21 cellular contexts compared by ENCODE assay signal in the genomic region with DNA sequence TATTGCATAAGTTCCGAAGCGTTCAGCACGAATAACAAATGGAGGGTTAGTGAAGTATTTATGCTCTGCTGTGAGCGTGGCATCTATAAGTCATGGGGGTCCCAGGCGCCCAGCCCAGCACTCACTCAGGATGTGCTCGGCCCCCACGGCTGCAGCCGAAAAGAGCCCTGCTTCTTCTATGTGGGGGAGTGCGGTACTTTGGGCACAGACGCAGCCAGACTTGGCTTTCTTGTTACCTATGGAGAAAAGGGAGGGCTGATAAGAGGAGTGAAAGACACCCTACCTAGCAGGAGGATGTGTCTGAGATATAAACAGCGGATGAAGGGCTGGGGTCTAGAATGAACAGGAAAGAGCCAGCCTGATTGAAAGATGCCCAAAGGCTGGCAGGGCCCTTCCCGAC. TPM values are rescaled to one million over a fixed set of nuclear protein-coding genes. Genes with fewer than 3 reads are reported as not detected.
A peak's percentile ranks its signal among the peaks of the same experiment; 100 is the strongest.
DNase-seq lines count a peak whose midpoint lies in the region; ATAC-seq and TF ChIP-seq lines count a peak whose summit lies in the region.
"Had no signal": no experiment of that assay in that cellular context is flagged by ENCODE, and none has a peak within 500 bp of the region (broad histone marks: within the 10 kb centered on the region; RNA-seq: fewer than 3 reads in every experiment).

No MANE protein-coding gene starts in this region.

- TF ChIP-seq POLR2A in spleen (IDR thresholded peaks at IDR 0.05): no peak

- TF ChIP-seq CTCF in RWPE2 (IDR thresholded peaks at IDR 0.05; ENCODE audit: poor library complexity, severe bottlenecking) (no peak), left lung (IDR thresholded peaks at IDR 0.05) (no peak), spleen (IDR thresholded peaks at IDR 0.05 in 8 of 11, conservative IDR thresholded peaks at IDR 0.05 in 3 of 11) (no peak), GM10248 (IDR thresholded peaks at IDR 0.05; ENCODE audit: control extremely low read depth, extremely low read depth, low read depth, missing control alignments) (no peak), endothelial cell (IDR thresholded peaks at IDR 0.05; ENCODE audit: unreplicated experiment) (no peak)

- H3K9me3 Mint-ChIP-seq in activated CD4-positive, alpha-beta T cell treated with anti-CD3 and anti-CD28 coated beads for 36 hours (ENCODE audit: low read depth): no peaks in the 10 kb centered on the region
- H3K9me3 Mint-ChIP-seq in endothelial cell (ENCODE audit: unreplicated experiment): no peaks in the 10 kb centered on the region

- H3K4me1 Mint-ChIP-seq in activated CD4-positive, alpha-beta T cell treated with anti-CD3 and anti-CD28 coated beads for 36 hours: no peaks in the 10 kb centered on the region
- H3K4me1 Mint-ChIP-seq in endothelial cell (ENCODE audit: unreplicated experiment): no peaks in the 10 kb centered on the region

- ATAC-seq in activated CD4-positive, alpha-beta T cell treated with anti-CD3 and anti-CD28 coated beads for 36 hours: no peak
- ATAC-seq in RWPE2 (ENCODE audit: low read depth): no peak
- no peak for ATAC-seq in left lung
- ATAC-seq: K562 had no signal

- no peak overlapping the region for H3K4me3 ChIP-seq in RWPE2 (ENCODE audit: severe bottlenecking)
- H3K4me3 ChIP-seq in left lung: no peak overlapping the region
- no peak overlapping the region for H3K4me3 ChIP-seq in spleen
- H3K4me3 ChIP-seq: GM23248, K562 had no signal

- no peak overlapping the region for H3K27ac Mint-ChIP-seq in activated CD4-positive, alpha-beta T cell treated with anti-CD3 and anti-CD28 coated beads for 36 hours
- no peak overlapping the region for H3K27ac Mint-ChIP-seq in endothelial cell (ENCODE audit: unreplicated experiment)

- H3K9me3 ChIP-seq in RWPE2 (ENCODE audit: severe bottlenecking) (no peaks in the 10 kb centered on the region), left lung (no peaks in the 10 kb centered on the region), spleen (no peaks in the 10 kb centered on the region)
- H3K9me3 ChIP-seq: SK-N-SH had no signal

- H3K27me3 ChIP-seq in RWPE2 (ENCODE audit: insufficient read depth, poor library complexity, severe bottlenecking) (peaks cover 16% of the 10 kb centered on the region), left lung (peaks cover 0 to 68% of the 10 kb centered on the region in 2 donors), spleen (replicated peaks in 1 of 7) (peaks cover 0 to 67% (median 0%) of the 10 kb centered on the region in 7 donors)

- H3K36me3 ChIP-seq in RWPE2 (ENCODE audit: low read depth) (no peaks in the 10 kb centered on the region), left lung (no peaks in the 10 kb centered on the region), spleen (no peaks in the 10 kb centered on the region)

- intact Hi-C loops in activated CD4-positive, alpha-beta T cell treated with anti-CD3 and anti-CD28 coated beads for 36 hours (cut with DNase I, micrococcal nuclease): no loop called here
- intact Hi-C loops in left lung (cut with DNase I): no loop called here
- intact Hi-C loops in spleen (cut with DNase I; ENCODE audit: low total_unique reads): loop anchor here (10.0 kb wide), 1 partner anchor 277 kb away; no protein-coding TSS in a partner anchor

- WGBS in spleen, 5 donors: 84 to 89% (median 84%) methylated on average over 11 to 12 of the region's 12 CpGs

- peaks cover 6% of the 10 kb centered on the region for H3K27me3 Mint-ChIP-seq in activated CD4-positive, alpha-beta T cell treated with anti-CD3 and anti-CD28 coated beads for 36 hours
- peaks cover 6% of the 10 kb centered on the region for H3K27me3 Mint-ChIP-seq in endothelial cell (ENCODE audit: unreplicated experiment)

- POLR2A ChIA-PET in activated CD4-positive, alpha-beta T cell treated with anti-CD3 and anti-CD28 coated beads for 36 hours (lab: Charles Lee): no interaction called here
- POLR2A ChIA-PET in GM10248 (lab: Yijun Ruan, JAX): no interaction called here

- H3K27ac ChIP-seq in RWPE2 (ENCODE audit: poor library complexity, severe bottlenecking) (no peak overlapping the region), left lung (no peak overlapping the region), spleen (no peak overlapping the region)
- H3K27ac ChIP-seq: 22Rv1, GM23248 had no signal

- no peaks in the 10 kb centered on the region for H3K36me3 Mint-ChIP-seq in activated CD4-positive, alpha-beta T cell treated with anti-CD3 and anti-CD28 coated beads for 36 hours (ENCODE audit: low read depth)
- no peaks in the 10 kb centered on the region for H3K36me3 Mint-ChIP-seq in endothelial cell (ENCODE audit: low read depth, unreplicated experiment)

- peak; percentile 0 for DNase-seq in activated CD4-positive, alpha-beta T cell treated with anti-CD3 and anti-CD28 coated beads for 36 hours
- DNase-seq in activated CD4-positive, alpha-beta T cell treated with anti-CD3 and anti-CD28 coated beads, Interleukin-2, amount 50 U/mL, for 1 hour: no peak
- DNase-seq in RWPE2 (ENCODE audit: low spot score): peak; percentile 59
- peak; percentile 13 to 51 for DNase-seq in left lung
- DNase-seq in spleen: peak; percentile 33
- no peak for DNase-seq in NCI-H526 (lab: John Stamatoyannopoulos, UW)
- no peak for DNase-seq in GM10248 (ENCODE audit: extremely low spot score)
- no peak for DNase-seq in endothelial cell (ENCODE audit: low spot score)
- DNase-seq: DMS53, GM23248, MV-4-11, NCI-H1105, NCI-H1436 treated with DMSO at 0.1 percent for 48 hours, NCI-H187 treated with DMSO at 0.1 percent for 48 hours, NCI-H2107, NCI-H446, NCI-H526 treated with DMSO at 0.1 percent for 48 hours, RPMI8226, SK-N-SH had no signal

- no peaks in the 10 kb centered on the region for H3K4me1 ChIP-seq in RWPE2 (ENCODE audit: insufficient read depth, poor library complexity, severe bottlenecking)
- no peaks in the 10 kb centered on the region for H3K4me1 ChIP-seq in left lung
- H3K4me1 ChIP-seq in spleen: no peaks in the 10 kb centered on the region

- CTCF ChIA-PET in activated CD4-positive, alpha-beta T cell treated with anti-CD3 and anti-CD28 coated beads for 36 hours (lab: Charles Lee): no interaction called here
- CTCF ChIA-PET in GM10248 (lab: Yijun Ruan, JAX): no interaction called here

- H3K4me3 Mint-ChIP-seq in activated CD4-positive, alpha-beta T cell treated with anti-CD3 and anti-CD28 coated beads for 36 hours: no peak overlapping the region
- no peak overlapping the region for H3K4me3 Mint-ChIP-seq in endothelial cell (ENCODE audit: unreplicated experiment)

RNA-seq across cellular contexts. Expression of gene MRPL36, which starts 51.4 kb away (rescaled TPM):
- total RNA-seq in activated CD4-positive, alpha-beta T cell treated with anti-CD3 and anti-CD28 coated beads for 36 hours: 10 to 100 TPM; 51.4 to 64.9 TPM
- total RNA-seq in left lung (10 to 100 TPM; 35.1 to 38.4 TPM), spleen (10 to 100 TPM; 20.3 to 45.0 (median 22.0) TPM), endothelial cell (ENCODE audit: unreplicated experiment) (32.5 TPM)
- polyA plus RNA-seq in spleen: 10 to 100 TPM; 59.3 to 77.3 (median 66.2) TPM

RNA-seq across cellular contexts. Expression of gene NDUFS6, which starts 52.9 kb away (rescaled TPM):
- 10 to 100 TPM; 18.8 to 37.1 TPM for total RNA-seq in activated CD4-positive, alpha-beta T cell treated with anti-CD3 and anti-CD28 coated beads for 36 hours
- 10 to 100 TPM; 26.8 to 29.0 TPM for total RNA-seq in left lung
- total RNA-seq in spleen: 10 to 100 TPM; 18.2 to 38.4 (median 25.1) TPM
- 10 to 100 TPM; 36.7 to 74.2 (median 49.3) TPM for polyA plus RNA-seq in spleen
- total RNA-seq in endothelial cell (ENCODE audit: unreplicated experiment): 31.0 TPM

Comparison
In these comparisons a context has a peak if more than half of its experiments do, and no peak if none do; other contexts are left out.
1. DNase-seq: peak in activated CD4-positive, alpha-beta T cell treated with anti-CD3 and anti-CD28 coated beads for 36 hours (single experiment), RWPE2 (single experiment), left lung (2 of 2) and spleen (single experiment); none in activated CD4-positive, alpha-beta T cell treated with anti-CD3 and anti-CD28 coated beads, Interleukin-2, amount 50 U/mL, for 1 hour (single experiment), NCI-H526 (0 of 2), GM10248 (single experiment) and endothelial cell (single experiment).